34 cellular contexts compared by ENCODE assay signal in the genomic region with DNA sequence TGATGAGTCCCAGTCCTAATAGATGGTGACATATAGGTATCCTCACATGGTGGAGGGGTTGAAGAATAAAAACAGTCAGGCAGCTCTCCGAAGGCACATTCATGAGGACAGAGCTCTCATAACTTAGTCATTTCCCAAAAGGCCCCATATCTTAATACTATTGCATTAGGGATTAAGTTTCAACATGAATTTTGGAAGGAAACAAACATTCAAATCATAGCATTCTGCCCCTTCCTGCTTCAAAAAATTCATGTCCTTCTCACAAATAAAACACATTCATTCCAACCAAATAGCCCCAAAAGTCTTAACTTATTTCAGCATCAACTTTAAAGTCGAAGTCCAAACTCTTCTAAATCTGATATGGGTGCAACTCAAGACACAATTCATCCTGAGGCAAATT.
"Had no signal": no experiment of that assay in that cellular context is flagged by ENCODE, and none has a peak within 500 bp of the region (broad histone marks: within the 10 kb centered on the region; RNA-seq: fewer than 3 reads in every experiment).

No MANE protein-coding gene starts in this region.

- H3K9me3 Mint-ChIP-seq: activated CD8-positive, alpha-beta T cell treated with anti-CD3 and anti-CD28 coated beads for 36 hours; activated T-cell treated with anti-CD3 and anti-CD28 coated beads, Interleukin-2, amount 50 U/mL, for 4 hours; effector memory CD8-positive, alpha-beta T cell; T-helper 2 cell treated with Interferon-gamma antibody and Interleukin-4, amounts not matched to agents 5 μg/mL and 100 μg/mL, for 36 hours had no signal

- H3K4me3 Mint-ChIP-seq: activated B cell treated with CpG ODN at 0.5 μM for 24 hours; activated CD8-positive, alpha-beta T cell treated with anti-CD3 and anti-CD28 coated beads for 36 hours; activated naive CD8-positive, alpha-beta T cell; activated naive CD8-positive, alpha-beta T cell treated with anti-CD3 and anti-CD28 coated beads, Interleukin-2, amount 50 U/mL, for 24 hours; activated T-cell treated with anti-CD3 and anti-CD28 coated beads, Interleukin-2, amount 50 U/mL, for 4 hours; activated T-helper 17 cell treated with anti-CD3 and anti-CD28 coated beads, Interleukin-2, amount 50 U/mL, for 72 hours; brain; effector memory CD8-positive, alpha-beta T cell; T-helper 17 cell; T-helper 2 cell treated with Interferon-gamma antibody and Interleukin-4, amounts not matched to agents 5 μg/mL and 100 μg/mL, for 36 hours had no signal

- H3K9me3 ChIP-seq: ascending aorta, breast epithelium, esophagus muscularis mucosa had no signal

- H3K36me3 Mint-ChIP-seq: activated naive CD8-positive, alpha-beta T cell; brain had no signal

- H3K4me1 Mint-ChIP-seq: activated B cell treated with CpG ODN at 0.5 μM for 24 hours; activated naive CD8-positive, alpha-beta T cell treated with anti-CD3 and anti-CD28 coated beads, Interleukin-2, amount 50 U/mL, for 24 hours; activated T-helper 17 cell treated with anti-CD3 and anti-CD28 coated beads, Interleukin-2, amount 50 U/mL, for 72 hours; brain; T-helper 17 cell had no signal

- H3K27me3 ChIP-seq: ascending aorta, breast epithelium, cardiac muscle cell, esophagus muscularis mucosa, gastroesophageal sphincter, heart right ventricle had no signal

- H3K4me3 ChIP-seq: ascending aorta, breast epithelium, cardiac muscle cell, coronary artery, esophagus muscularis mucosa, gastroesophageal sphincter, heart right ventricle had no signal

- H3K27me3 Mint-ChIP-seq: activated naive CD8-positive, alpha-beta T cell; brain had no signal

- DNase-seq: activated B cell treated with CpG ODN at 0.5 μM for 24 hours; activated CD4-positive, alpha-beta T cell treated with anti-CD3 and anti-CD28 coated beads for 48 hours; activated CD4-positive, alpha-beta T cell treated with anti-CD3 and anti-CD28 coated beads, Interleukin-2, amount 50 U/mL, for 1 hour; activated CD4-positive, alpha-beta T cell treated with anti-CD3 and anti-CD28 coated beads, Interleukin-2, amount 50 U/mL, for 48 hours; activated CD8-positive, alpha-beta memory T cell treated with anti-CD3 and anti-CD28 coated beads for 24 hours; activated CD8-positive, alpha-beta T cell treated with anti-CD3 and anti-CD28 coated beads for 36 hours; activated effector memory CD4-positive, alpha-beta T cell treated with Interleukin-2 at 50 U/mL for 16 hours; activated gamma-delta T cell treated with Interleukin-2 at 50 U/mL for 16 hours; activated naive CD4-positive, alpha-beta T cell treated with anti-CD3 and anti-CD28 coated beads, Interleukin-2, amount 50 U/mL, for 16 hours; activated naive CD4-positive, alpha-beta T cell treated with Interleukin-2 at 50 U/mL for 16 hours; activated naive CD8-positive, alpha-beta T cell treated with anti-CD3 and anti-CD28 coated beads, Interleukin-2, amount 50 U/mL, for 24 hours; activated T-cell treated with anti-CD3 and anti-CD28 coated beads, Interleukin-2, amount 50 U/mL, for 4 hours; central memory CD4-positive, alpha-beta T cell; cerebellar nuclear complex; dermis blood vessel endothelial cell; effector CD4-positive, alpha-beta T cell; effector memory CD8-positive, alpha-beta T cell; erythroblast; foreskin melanocyte; heart right ventricle; T-helper 1 cell; T-helper 17 cell; T1000; WERI-Rb-1 had no signal

- H3K27ac Mint-ChIP-seq: activated B cell treated with CpG ODN at 0.5 μM for 24 hours; activated CD8-positive, alpha-beta T cell treated with anti-CD3 and anti-CD28 coated beads for 36 hours; activated naive CD8-positive, alpha-beta T cell; activated naive CD8-positive, alpha-beta T cell treated with anti-CD3 and anti-CD28 coated beads, Interleukin-2, amount 50 U/mL, for 24 hours; activated T-helper 17 cell treated with anti-CD3 and anti-CD28 coated beads, Interleukin-2, amount 50 U/mL, for 72 hours; brain; effector memory CD8-positive, alpha-beta T cell; T-helper 17 cell; T-helper 2 cell treated with Interferon-gamma antibody and Interleukin-4, amounts not matched to agents 5 μg/mL and 100 μg/mL, for 36 hours had no signal

- H3K4me1 ChIP-seq: ascending aorta, breast epithelium, esophagus muscularis mucosa, gastroesophageal sphincter, heart right ventricle had no signal

- H3K36me3 ChIP-seq: ascending aorta, breast epithelium, cardiac muscle cell, esophagus muscularis mucosa, gastroesophageal sphincter, heart right ventricle, WERI-Rb-1 had no signal
